In genomic region chr18:49534846-49535601, GRCh38 we compare ENCODE assay signal across 31 cellular contexts.
"Had no signal": no experiment of that assay in that cellular context is flagged by ENCODE, and none has a peak within 500 bp of the region (broad histone marks: within the 10 kb centered on the region; RNA-seq: fewer than 3 reads in every experiment).

No MANE protein-coding gene starts in this region.

- H3K9ac ChIP-seq: SK-N-SH had no signal

- H3K9me3 Mint-ChIP-seq: activated naive CD4-positive, alpha-beta T cell treated with anti-CD3 and anti-CD28 coated beads, Interleukin-2, amount 50 U/mL, for 72 hours; T-helper 1 cell treated with Interleukin-12 subunit alpha and Interleukin-12 subunit beta and Interleukin-4 antibody, amounts not matched to agents 30 μg/mL and 1 μg/mL, for 36 hours had no signal

- H3K36me3 Mint-ChIP-seq: activated naive CD4-positive, alpha-beta T cell treated with anti-CD3 and anti-CD28 coated beads, Interleukin-2, amount 50 U/mL, for 72 hours had no signal

- H3K27ac ChIP-seq: adrenal gland, body of pancreas, breast epithelium, Peyer's patch, SJSA1 had no signal

- FAIRE-seq: astrocyte had no signal

- H3K36me3 ChIP-seq: adrenal gland, breast epithelium, Peyer's patch had no signal

- DNase-seq: activated CD4-positive, alpha-beta T cell treated with anti-CD3 and anti-CD28 coated beads for 36 hours; activated CD4-positive, alpha-beta T cell treated with anti-CD3 and anti-CD28 coated beads, Interleukin-2, amount 10 ng/mL, durations not matched to agents 7 days and 5 days; activated CD4-positive, alpha-beta T cell treated with anti-CD3 and anti-CD28 coated beads, Interleukin-2, amount 50 U/mL, for 48 hours; activated CD8-positive, alpha-beta T cell treated with anti-CD3 and anti-CD28 coated beads, Interleukin-2, amount 10 ng/mL, durations not matched to agents 7 days and 5 days; activated gamma-delta T cell treated with Interleukin-2 at 50 U/mL for 16 hours; activated naive CD4-positive, alpha-beta T cell treated with anti-CD3 and anti-CD28 coated beads for 36 hours; activated T-cell treated with anti-CD3 and anti-CD28 coated beads, Interleukin-2, amount 50 U/mL, for 24 hours; adrenal gland; body of pancreas; NCI-H1092 treated with DMSO at 0.1 percent for 48 hours; NCI-H1417 treated with DMSO at 0.1 percent for 48 hours; NCI-H187 treated with DMSO at 0.1 percent for 48 hours; NCI-H2081; NCI-H2171 treated with DMSO at 0.1 percent for 48 hours; NCI-H226; NCI-H446 treated with DMSO at 0.1 percent for 48 hours; NCI-H524; NCI-H69; NCI-H82; PC-3; Peyer's patch; RPMI8226; SHP77 treated with DMSO at 0.1 percent for 48 hours; SK-N-SH had no signal

- H3K4me1 ChIP-seq: adrenal gland, body of pancreas, breast epithelium, Peyer's patch had no signal

- H3K4me3 Mint-ChIP-seq: activated CD4-positive, alpha-beta T cell treated with anti-CD3 and anti-CD28 coated beads for 36 hours; activated CD4-positive, alpha-beta T cell treated with anti-CD3 and anti-CD28 coated beads, Interleukin-2, amount 10 ng/mL, durations not matched to agents 7 days and 5 days; activated CD8-positive, alpha-beta T cell treated with anti-CD3 and anti-CD28 coated beads, Interleukin-2, amount 10 ng/mL, durations not matched to agents 7 days and 5 days; activated naive CD4-positive, alpha-beta T cell treated with anti-CD3 and anti-CD28 coated beads for 36 hours; activated T-cell treated with anti-CD3 and anti-CD28 coated beads, Interleukin-2, amount 50 U/mL, for 24 hours; T-helper 1 cell treated with Interleukin-12 subunit alpha and Interleukin-12 subunit beta and Interleukin-4 antibody, amounts not matched to agents 30 μg/mL and 1 μg/mL, for 36 hours; T-helper 2 cell treated with Interferon-gamma antibody and Interleukin-4, amounts not matched to agents 5 μg/mL and 100 μg/mL, for 36 hours; WTC11 had no signal

- H3K4me3 ChIP-seq: adrenal gland, body of pancreas, breast epithelium, Peyer's patch, SJSA1 had no signal

- H3K27ac Mint-ChIP-seq: activated CD4-positive, alpha-beta T cell treated with anti-CD3 and anti-CD28 coated beads for 36 hours; activated CD4-positive, alpha-beta T cell treated with anti-CD3 and anti-CD28 coated beads, Interleukin-2, amount 10 ng/mL, durations not matched to agents 7 days and 5 days; activated CD8-positive, alpha-beta T cell treated with anti-CD3 and anti-CD28 coated beads, Interleukin-2, amount 10 ng/mL, durations not matched to agents 7 days and 5 days; activated naive CD4-positive, alpha-beta T cell treated with anti-CD3 and anti-CD28 coated beads for 36 hours; activated naive CD4-positive, alpha-beta T cell treated with anti-CD3 and anti-CD28 coated beads, Interleukin-2, amount 50 U/mL, for 72 hours; activated T-cell treated with anti-CD3 and anti-CD28 coated beads, Interleukin-2, amount 50 U/mL, for 24 hours; T-helper 1 cell treated with Interleukin-12 subunit alpha and Interleukin-12 subunit beta and Interleukin-4 antibody, amounts not matched to agents 30 μg/mL and 1 μg/mL, for 36 hours; T-helper 2 cell treated with Interferon-gamma antibody and Interleukin-4, amounts not matched to agents 5 μg/mL and 100 μg/mL, for 36 hours; WTC11 had no signal

- H3K4me1 Mint-ChIP-seq: activated CD4-positive, alpha-beta T cell treated with anti-CD3 and anti-CD28 coated beads for 36 hours; activated CD4-positive, alpha-beta T cell treated with anti-CD3 and anti-CD28 coated beads, Interleukin-2, amount 10 ng/mL, durations not matched to agents 7 days and 5 days had no signal

- H3K9me3 ChIP-seq: body of pancreas, breast epithelium, Peyer's patch, SJSA1, SK-N-SH had no signal
